Comparison of ENCODE assay signal across 8 cellular contexts in genomic region chr1:6489799-6490180, GRCh38. TPM values are rescaled to one million over a fixed set of nuclear protein-coding genes. Genes with fewer than 3 reads are reported as not detected.
DNase-seq lines count a peak whose midpoint lies in the region; ATAC-seq and TF ChIP-seq lines count a peak whose summit lies in the region.

No MANE protein-coding gene starts in this region.

- H3K27me3 ChIP-seq in HUES6 (ENCODE audit: control insufficient read depth, insufficient read depth, low read length) (peaks cover 8% of the 10 kb centered on the region; the same call in 1 of the 2 replicates), suprapubic skin (peaks cover 15% of the 10 kb centered on the region)

- peak overlapping the region; percentile 76 for H3K9ac ChIP-seq in HUES6 (ENCODE audit: low read length)

- no peaks in the 10 kb centered on the region for H3K36me3 ChIP-seq in HUES6 (ENCODE audit: control insufficient read depth, insufficient read depth, low read length)
- H3K36me3 ChIP-seq in suprapubic skin, result no peaks in the 10 kb centered on the region

- no CpG with 5 or more reads among the region's 21 CpGs for WGBS in suprapubic skin

- DNase-seq in AG09319 (ENCODE audit: extremely low read depth, low read depth) (peak; percentile 23), RKO (ENCODE audit: low spot score) (peak; percentile 87), foreskin melanocyte (peak; percentile 38), occipital lobe (lab: John Stamatoyannopoulos, UW) (peak; percentile 38), suprapubic skin (ENCODE audit: low spot score in 2 of 2) (no peak)
- peak; percentile 93 for DNase-seq in activated effector memory CD4-positive, alpha-beta T cell treated with anti-CD3 and anti-CD28 coated beads, Interleukin-2, amount 50 U/mL, for 16 hours

- H3K27ac ChIP-seq in HUES6 (ENCODE audit: low read depth, low read length) (peak overlapping the region; percentile 64; the same call in 1 of the 2 replicates), suprapubic skin (peak overlapping the region; percentile 80)

- H3K9me3 ChIP-seq in HUES6 (ENCODE audit: control insufficient read depth, insufficient read depth, low read depth, low read length), result no peaks in the 10 kb centered on the region
- H3K9me3 ChIP-seq in suprapubic skin, result no peaks in the 10 kb centered on the region

- no peak for TF ChIP-seq POLR2A in suprapubic skin (IDR thresholded peaks at IDR 0.05)

- ATAC-seq in GM19023 (IDR thresholded peaks at IDR 0.05; ENCODE audit: unreplicated experiment), result peak; percentile 53

- H3K4me1 ChIP-seq in HUES6 (ENCODE audit: control insufficient read depth, insufficient read depth, low read length) (peaks cover 38% of the 10 kb centered on the region), suprapubic skin (peaks cover 80% of the 10 kb centered on the region)

- H3K4me3 ChIP-seq in HUES6 (ENCODE audit: low read depth, low read length) (peak overlapping the region; percentile 85), suprapubic skin (peak overlapping the region; percentile 55)

- TF ChIP-seq EP300 in suprapubic skin (IDR thresholded peaks at IDR 0.05), result no peak

- TF ChIP-seq CTCF in AG09319 (IDR thresholded peaks at IDR 0.05; ENCODE audit: low read depth, low read length) (peak; percentile 93), suprapubic skin (IDR thresholded peaks at IDR 0.05) (peak; percentile 78 to 97)

RNA-seq across cellular contexts. Expression of gene PLEKHG5, which starts 1.7 kb away (rescaled TPM):
- 25.6 TPM for total RNA-seq in occipital lobe
- total RNA-seq in suprapubic skin, result 100 to 1,000 TPM in 2 of 4 donors, 10 to 100 TPM in 2; 76.3 to 347 (median 107) TPM

RNA-seq across cellular contexts. Expression of gene TNFRSF25, which starts 23.8 kb away (rescaled TPM):
- total RNA-seq in occipital lobe (9.5 TPM), suprapubic skin (100 to 1,000 TPM in 2 of 4 donors, 10 to 100 TPM in 2; 66.8 to 411 (median 99.5) TPM)

Comparison
In these comparisons a context has a peak if more than half of its experiments do, and no peak if none do; other contexts are left out.
1. DNase-seq: peak in AG09319 (single experiment), RKO (single experiment), activated effector memory CD4-positive, alpha-beta T cell treated with anti-CD3 and anti-CD28 coated beads, Interleukin-2, amount 50 U/mL, for 16 hours (single experiment), foreskin melanocyte (single experiment) and occipital lobe (single experiment); none in suprapubic skin (0 of 2).